11 cellular contexts compared by ENCODE assay signal in genomic region chr21:39345440-39345839, GRCh38. TPM values are rescaled to one million over a fixed set of nuclear protein-coding genes. Genes with fewer than 3 reads are reported as not detected.
A peak's percentile ranks its signal among the peaks of the same experiment; 100 is the strongest.
DNase-seq lines count a peak whose midpoint lies in the region; ATAC-seq, FAIRE-seq and TF ChIP-seq lines count a peak whose summit lies in the region.
"Had no signal": no experiment of that assay in that cellular context is flagged by ENCODE, and none has a peak within 500 bp of the region (broad histone marks: within the 10 kb centered on the region; RNA-seq: fewer than 3 reads in every experiment).

No MANE protein-coding gene starts in this region.

- TF ChIP-seq CTCF in HepG2 (CRISPR knock-in tag; IDR thresholded peaks at IDR 0.05) = no peak
- TF ChIP-seq CTCF in right lobe of liver (IDR thresholded peaks at IDR 0.05) = no peak
- TF ChIP-seq CTCF in keratinocyte (optimal IDR thresholded peaks at IDR 0.05 in 1 of 3, IDR thresholded peaks at IDR 0.05 in 1 of 3, conservative IDR thresholded peaks at IDR 0.05 in 1 of 3; ENCODE audit: extremely low read depth in 1 of 3, insufficient read depth in 2 of 3, low read length in 3 of 3) = no peak

- TF ChIP-seq EP300 in HepG2 (IDR thresholded peaks at IDR 0.05; ENCODE audit: low read depth in 2 of 2, low read length in 2 of 2) (no peak), HepG2 (CRISPR knock-in tag; IDR thresholded peaks at IDR 0.05; ENCODE audit: borderline replicate concordance) (no peak)

- no peaks in the 10 kb centered on the region for H3K9me3 ChIP-seq in HepG2 (ENCODE audit: low read length)
- no peaks in the 10 kb centered on the region for H3K9me3 ChIP-seq in right lobe of liver
- no peaks in the 10 kb centered on the region for H3K9me3 ChIP-seq in keratinocyte (ENCODE audit: control insufficient read depth, low read depth, low read length)
- no peaks in the 10 kb centered on the region for H3K9me3 ChIP-seq in stomach smooth muscle (ENCODE audit: control insufficient read depth in 2 of 2, low read length in 2 of 2)

- H3K9ac ChIP-seq in HepG2 (ENCODE audit: insufficient read depth, low read depth, low read length) (no peak overlapping the region), keratinocyte (ENCODE audit: control insufficient read depth, extremely low read depth, insufficient read depth, low read length) (no peak overlapping the region), stomach smooth muscle (ENCODE audit: low read length in 2 of 2) (peak overlapping the region in 1 of 2 donors; percentile 1)

- no peak for TF ChIP-seq RAD21 in HepG2 (CRISPR knock-in tag; IDR thresholded peaks at IDR 0.05)

- no TSS peak for BruUV-seq in HepG2 (replicated peaks; lab: Mats Ljungman, UMichigan)

- DNase-seq in HepG2 (ENCODE audit: low spot score) = no peak
- no peak for DNase-seq in right lobe of liver
- no peak for DNase-seq in activated CD4-positive, alpha-beta memory T cell treated with anti-CD3 and anti-CD28 coated beads for 36 hours
- no peak for DNase-seq in keratinocyte (ENCODE audit: low read depth, low spot score)
- DNase-seq in activated effector memory CD4-positive, alpha-beta T cell treated with anti-CD3 and anti-CD28 coated beads, Interleukin-2, amount 50 U/mL, for 16 hours = no peak
- DNase-seq: amygdala had no signal

- peaks cover 2 to 36% of the 10 kb centered on the region in 2 experiments; a peak in 4 of 5 replicates for H3K36me3 ChIP-seq in HepG2 (replicated peaks in 1 of 2; ENCODE audit: control insufficient read depth in 1 of 2, insufficient read depth in 2 of 2, low read length in 2 of 2)
- H3K36me3 ChIP-seq in right lobe of liver = peaks cover 0 to 26% (median 13%) of the 10 kb centered on the region in 4 donors
- peaks cover 11 to 31% of the 10 kb centered on the region in 2 experiments for H3K36me3 ChIP-seq in keratinocyte (ENCODE audit: control insufficient read depth in 2 of 2, extremely low read depth in 1 of 2, insufficient read depth in 2 of 2, low read length in 2 of 2)
- peaks cover 10 to 21% of the 10 kb centered on the region in 2 donors for H3K36me3 ChIP-seq in stomach smooth muscle (ENCODE audit: control insufficient read depth in 2 of 2, insufficient read depth in 2 of 2, low read length in 2 of 2)

- H3K9me3 Mint-ChIP-seq in activated CD4-positive, alpha-beta memory T cell treated with anti-CD3 and anti-CD28 coated beads for 36 hours = no peaks in the 10 kb centered on the region

- H3K27ac Mint-ChIP-seq in activated CD4-positive, alpha-beta memory T cell treated with anti-CD3 and anti-CD28 coated beads for 36 hours = peak overlapping the region; percentile 2

- H3K27ac ChIP-seq in HepG2 (ENCODE audit: extremely low read length, insufficient read depth, low read length) (no peak overlapping the region), right lobe of liver (no peak overlapping the region), keratinocyte (ENCODE audit: control insufficient read depth, insufficient read depth, low read length) (no peak overlapping the region), stomach smooth muscle (ENCODE audit: low read length) (no peak overlapping the region)

- peaks cover 32% of the 10 kb centered on the region for H3K4me1 Mint-ChIP-seq in activated CD4-positive, alpha-beta memory T cell treated with anti-CD3 and anti-CD28 coated beads for 36 hours (ENCODE audit: low read depth)

- H3K27me3 ChIP-seq in HepG2 (ENCODE audit: control insufficient read depth in 1 of 2, insufficient read depth in 2 of 2, low read length in 2 of 2) (no peaks in the 10 kb centered on the region; a peak in 1 of 5 replicates), right lobe of liver (no peaks in the 10 kb centered on the region), keratinocyte (ENCODE audit: control insufficient read depth, extremely low read depth, insufficient read depth, low read length) (no peaks in the 10 kb centered on the region), stomach smooth muscle (ENCODE audit: control insufficient read depth in 1 of 2, insufficient read depth in 2 of 2, low read length in 2 of 2) (no peaks in the 10 kb centered on the region)

- peaks cover 41% of the 10 kb centered on the region for H3K79me2 ChIP-seq in HepG2 (ENCODE audit: insufficient read depth, low read length)
- H3K79me2 ChIP-seq in keratinocyte (ENCODE audit: control insufficient read depth, insufficient read depth, low read length) = peaks cover 38% of the 10 kb centered on the region

- TF ChIP-seq POLR2A in HepG2 (IDR thresholded peaks at IDR 0.05; ENCODE audit: insufficient read depth in 1 of 2, low read depth in 2 of 2, low read length in 2 of 2) (0 out of 4 replicates have a peak, but pooled peaks of 1 of the 2 experiments have one; percentile 25), right lobe of liver (IDR thresholded peaks at IDR 0.05) (no peak)

- POLR2A ChIA-PET in HepG2 (lab: Yijun Ruan, JAX) = no interaction called here
- POLR2A ChIA-PET in activated CD4-positive, alpha-beta memory T cell treated with anti-CD3 and anti-CD28 coated beads for 36 hours (lab: Charles Lee) = interaction anchor here (0.6 to 1.0 kb wide), 2 partner anchors 14 to 35 kb away, joined by 3 read pairs; a partner anchor contains a TSS

- H3K9me1 ChIP-seq in keratinocyte (ENCODE audit: control insufficient read depth, extremely low read depth, insufficient read depth, low read length) = no peaks in the 10 kb centered on the region

- FAIRE-seq in HepG2 (lab: Jason Lieb, UNC) (no peak), keratinocyte (lab: Jason Lieb, UNC) (no peak)
- FAIRE-seq: GM12892 had no signal

- H4K20me1 ChIP-seq in HepG2 (ENCODE audit: insufficient read depth, low read length) (peaks cover 11% of the 10 kb centered on the region), keratinocyte (ENCODE audit: control insufficient read depth, extremely low read depth, insufficient read depth, low read length) (peaks cover 8% of the 10 kb centered on the region)

- ATAC-seq in HepG2 (no peak), right lobe of liver (no peak), HG03108 (IDR thresholded peaks at IDR 0.05; ENCODE audit: unreplicated experiment) (no peak), HG02870 (IDR thresholded peaks at IDR 0.05; ENCODE audit: unreplicated experiment) (no peak)
- ATAC-seq: left lobe of liver had no signal

- H2AFZ ChIP-seq in HepG2 (ENCODE audit: low read length) = no peak overlapping the region
- H2AFZ ChIP-seq in keratinocyte (ENCODE audit: control insufficient read depth, low read length) = no peak overlapping the region

- H3K4me3 Mint-ChIP-seq in activated CD4-positive, alpha-beta memory T cell treated with anti-CD3 and anti-CD28 coated beads for 36 hours = no peak overlapping the region

- H3K4me3 ChIP-seq in HepG2 (replicated peaks in 1 of 3; ENCODE audit: insufficient read depth in 1 of 3, low read depth in 2 of 3, low read length in 3 of 3) (no peak overlapping the region), right lobe of liver (no peak overlapping the region), keratinocyte (ENCODE audit: control insufficient read depth in 2 of 3, extremely low read depth in 1 of 3, insufficient read depth in 2 of 3, low read depth in 1 of 3, low read length in 3 of 3) (no peak overlapping the region), stomach smooth muscle (ENCODE audit: low read length in 2 of 2) (peak overlapping the region; percentile 9 to 43)

- peaks cover 52% of the 10 kb centered on the region for H3K36me3 Mint-ChIP-seq in activated CD4-positive, alpha-beta memory T cell treated with anti-CD3 and anti-CD28 coated beads for 36 hours

- in situ Hi-C loops in HepG2 (cut with HindIII; ENCODE audit: extremely low pct_ligation_motif_present, low pct_unique_long_range_greater_than_20kb) = loop anchor here (5.0 to 10.0 kb wide), 2 partner anchors 42 to 99 kb away; partner anchors contain the start of gene LCA5L

- intact Hi-C loops in HepG2 (cut with micrococcal nuclease; ENCODE audit: unreplicated experiment) (no loop called here), right lobe of liver (cut with DNase I) (no loop called here)
- intact Hi-C loops in activated CD4-positive, alpha-beta memory T cell treated with anti-CD3 and anti-CD28 coated beads for 36 hours (cut with micrococcal nuclease) = loop anchor here (10.0 kb wide), 1 partner anchor 1781 kb away; no protein-coding TSS in a partner anchor

- no peaks in the 10 kb centered on the region for H3K27me3 Mint-ChIP-seq in activated CD4-positive, alpha-beta memory T cell treated with anti-CD3 and anti-CD28 coated beads for 36 hours

- dilution Hi-C loops in keratinocyte (cut with MboI; ENCODE audit: extremely low pct_ligation_motif_present, low sequenced_read_pairs) = no loop called here

- H3K4me1 ChIP-seq in HepG2 (ENCODE audit: insufficient read depth, low read length) (peaks cover 32% of the 10 kb centered on the region), right lobe of liver (peaks cover 0 to 8% (median 3%) of the 10 kb centered on the region in 4 donors), keratinocyte (ENCODE audit: control insufficient read depth, extremely low read depth, insufficient read depth, low read length) (peaks cover 24% of the 10 kb centered on the region), stomach smooth muscle (ENCODE audit: control insufficient read depth, insufficient read depth, low read length) (peaks cover 11% of the 10 kb centered on the region)

- H3K4me2 ChIP-seq in HepG2 (ENCODE audit: low read depth, low read length) (peak overlapping the region; percentile 30), keratinocyte (ENCODE audit: control insufficient read depth, extremely low read depth, insufficient read depth, low read depth, low read length) (peak overlapping the region; percentile 27)

- WGBS in HepG2 (ENCODE audit: low lambda C conversion rate) = 94% methylated on average over 6 of the region's 6 CpGs
- WGBS in right lobe of liver (ENCODE audit: insufficient coverage, low coverage, low lambda C conversion rate, missing lambda C conversion rate) = 90% methylated on average over 6 of the region's 6 CpGs

- CTCF ChIA-PET in HepG2 (lab: Yijun Ruan, JAX; ENCODE audit: low intra/inter-chr PET ratio, low total read pairs) = no interaction called here
- CTCF ChIA-PET in activated CD4-positive, alpha-beta memory T cell treated with anti-CD3 and anti-CD28 coated beads for 36 hours (lab: Charles Lee) = interaction anchor here (1.0 kb wide), 1 partner anchor 35 kb away, joined by 3 read pairs; a partner anchor contains a TSS

RNA-seq across cellular contexts. Expression of gene HMGN1, which starts 3.4 kb away (rescaled TPM):
- total RNA-seq in HepG2 (2016; rRNA removed; fragmentation: Illumina TruSeq; extraction: Trizol) = 286 and 355 TPM in 2 replicates
- 200 and 237 TPM in 2 replicates for total RNA-seq in HepG2 (2016; cell fraction: cytosol; rRNA removed; fragmentation: Illumina TruSeq; extraction: Trizol; ENCODE audit: low read depth)
- 276 and 350 TPM in 2 replicates for total RNA-seq in HepG2 (2016; cell fraction: insoluble cytoplasmic fraction; rRNA removed; fragmentation: Illumina TruSeq; extraction: Trizol)
- 380 and 392 TPM in 2 replicates for total RNA-seq in HepG2 (2016; cell fraction: membrane; rRNA removed; fragmentation: Illumina TruSeq; extraction: Trizol)
- total RNA-seq in HepG2 (2016; cell fraction: nucleus; rRNA removed; fragmentation: Illumina TruSeq; extraction: Trizol) = 162 and 177 TPM in 2 replicates
- 69.2 and 104 TPM in 2 replicates for polyA plus RNA-seq in HepG2 (2011; rRNA removed)
- polyA plus RNA-seq in HepG2 (2011; cell fraction: cytosol; rRNA removed) = 42.7 and 59.4 TPM in 2 replicates
- 60.7 and 86.6 TPM in 2 replicates for polyA plus RNA-seq in HepG2 (2011; cell fraction: nucleus; rRNA removed)
- 128 and 194 TPM in 2 replicates for polyA plus RNA-seq in HepG2 (2012)
- 295 and 368 TPM in 2 replicates for polyA plus RNA-seq in HepG2 (2016; cell fraction: cytosol; fragmentation: Illumina TruSeq; extraction: Trizol; ENCODE audit: low read depth)
- 469 and 491 TPM in 2 replicates for polyA plus RNA-seq in HepG2 (2016; cell fraction: insoluble cytoplasmic fraction; fragmentation: Illumina TruSeq; extraction: Trizol; ENCODE audit: low read depth)
- polyA plus RNA-seq in HepG2 (2016; cell fraction: membrane; fragmentation: Illumina TruSeq; extraction: Trizol; ENCODE audit: low read depth) = 426 and 487 TPM in 2 replicates
- polyA plus RNA-seq in HepG2 (2016; cell fraction: nucleus; fragmentation: Illumina TruSeq; extraction: Trizol; ENCODE audit: insufficient read depth, low read depth) = 344 and 363 TPM in 2 replicates
- 17.4 and 49.8 TPM in 2 replicates for polyA minus RNA-seq in HepG2 (2011; rRNA and poly(A)+ RNA removed; ENCODE audit: low replicate concordance)
- polyA minus RNA-seq in HepG2 (2011; cell fraction: cytosol; rRNA and poly(A)+ RNA removed) = 42.5 and 49.1 TPM in 2 replicates
- polyA minus RNA-seq in HepG2 (2011; cell fraction: nucleus; rRNA and poly(A)+ RNA removed) = 49.1 and 49.8 TPM in 2 replicates
- 10 to 100 TPM; 34.6 to 71.6 (median 63.9) TPM for total RNA-seq in right lobe of liver
- total RNA-seq in activated CD4-positive, alpha-beta memory T cell treated with anti-CD3 and anti-CD28 coated beads for 36 hours = 100 to 1,000 TPM; 441 to 449 TPM
- 110 to 245 TPM (median 142 TPM) in 3 replicates for polyA plus RNA-seq in keratinocyte
- 89.4 TPM for polyA plus RNA-seq in keratinocyte (2011; ENCODE audit: low read depth)
- 146 and 208 TPM in 2 replicates for polyA plus RNA-seq in keratinocyte (2011; cell fraction: cytosol; rRNA removed)
- polyA plus RNA-seq in keratinocyte (2011; cell fraction: nucleus; rRNA removed) = 80.9 and 133 TPM in 2 replicates
- 167 and 266 TPM in 2 replicates for polyA plus RNA-seq in keratinocyte (2012; ENCODE audit: low replicate concordance)
- polyA minus RNA-seq in keratinocyte = 13.2 to 72.1 TPM (median 20.4 TPM) in 3 replicates
- 154 TPM for polyA minus RNA-seq in keratinocyte (2011; cell fraction: cytosol; rRNA and poly(A)+ RNA removed)
- polyA minus RNA-seq in keratinocyte (2011; cell fraction: nucleus; rRNA and poly(A)+ RNA removed) = 16.4 and 24.3 TPM in 2 replicates

RNA-seq across cellular contexts. Expression of gene BRWD1, which starts 32.0 kb away (rescaled TPM):
- total RNA-seq in HepG2 (2016; rRNA removed; fragmentation: Illumina TruSeq; extraction: Trizol) (28.0 and 28.7 TPM in 2 replicates), right lobe of liver (10 to 100 TPM; 18.6 to 26.7 (median 21.9) TPM)
- 30.7 and 33.0 TPM in 2 replicates for total RNA-seq in HepG2 (2016; cell fraction: cytosol; rRNA removed; fragmentation: Illumina TruSeq; extraction: Trizol; ENCODE audit: low read depth)
- 28.3 TPM in 2 replicates for total RNA-seq in HepG2 (2016; cell fraction: insoluble cytoplasmic fraction; rRNA removed; fragmentation: Illumina TruSeq; extraction: Trizol)
- 24.7 and 28.2 TPM in 2 replicates for total RNA-seq in HepG2 (2016; cell fraction: membrane; rRNA removed; fragmentation: Illumina TruSeq; extraction: Trizol)
- 61.1 and 61.3 TPM in 2 replicates for total RNA-seq in HepG2 (2016; cell fraction: nucleus; rRNA removed; fragmentation: Illumina TruSeq; extraction: Trizol)
- polyA plus RNA-seq in HepG2 (2011; rRNA removed) (11.4 and 13.9 TPM in 2 replicates), keratinocyte (8.2 to 15.1 TPM (median 11.3 TPM) in 3 replicates)
- 5.1 and 8.1 TPM in 2 replicates for polyA plus RNA-seq in HepG2 (2011; cell fraction: cytosol; rRNA removed)
- polyA plus RNA-seq in HepG2 (2011; cell fraction: nucleus; rRNA removed) = 14.0 and 19.1 TPM in 2 replicates
- 13.5 and 18.9 TPM in 2 replicates for polyA plus RNA-seq in HepG2 (2012)
- polyA plus RNA-seq in HepG2 (2016; cell fraction: cytosol; fragmentation: Illumina TruSeq; extraction: Trizol; ENCODE audit: low read depth) = 3.9 and 4.4 TPM in 2 replicates
- polyA plus RNA-seq in HepG2 (2016; cell fraction: insoluble cytoplasmic fraction; fragmentation: Illumina TruSeq; extraction: Trizol; ENCODE audit: low read depth) = 12.7 and 14.4 TPM in 2 replicates
- polyA plus RNA-seq in HepG2 (2016; cell fraction: membrane; fragmentation: Illumina TruSeq; extraction: Trizol; ENCODE audit: low read depth) = 8.7 TPM in 2 replicates
- 27.5 and 27.9 TPM in 2 replicates for polyA plus RNA-seq in HepG2 (2016; cell fraction: nucleus; fragmentation: Illumina TruSeq; extraction: Trizol; ENCODE audit: insufficient read depth, low read depth)
- polyA minus RNA-seq in HepG2 (2011; rRNA and poly(A)+ RNA removed; ENCODE audit: low replicate concordance) = 24.1 and 32.5 TPM in 2 replicates
- polyA minus RNA-seq in HepG2 (2011; cell fraction: cytosol; rRNA and poly(A)+ RNA removed) = 26.4 and 29.3 TPM in 2 replicates
- polyA minus RNA-seq in HepG2 (2011; cell fraction: nucleus; rRNA and poly(A)+ RNA removed) = 204 and 216 TPM in 2 replicates
- total RNA-seq in activated CD4-positive, alpha-beta memory T cell treated with anti-CD3 and anti-CD28 coated beads for 36 hours = 10 to 100 TPM; 28.7 to 29.4 TPM
- 30.8 TPM for polyA plus RNA-seq in keratinocyte (2011; ENCODE audit: low read depth)
- 6.8 and 11.0 TPM in 2 replicates for polyA plus RNA-seq in keratinocyte (2011; cell fraction: cytosol; rRNA removed)
- polyA plus RNA-seq in keratinocyte (2011; cell fraction: nucleus; rRNA removed) = 13.7 and 23.3 TPM in 2 replicates
- 8.3 and 20.5 TPM in 2 replicates for polyA plus RNA-seq in keratinocyte (2012; ENCODE audit: low replicate concordance)
- 14.8 to 87.2 TPM (median 38.5 TPM) in 3 replicates for polyA minus RNA-seq in keratinocyte
- 15.9 TPM for polyA minus RNA-seq in keratinocyte (2011; cell fraction: cytosol; rRNA and poly(A)+ RNA removed)
- polyA minus RNA-seq in keratinocyte (2011; cell fraction: nucleus; rRNA and poly(A)+ RNA removed) = 49.0 and 84.9 TPM in 2 replicates

Comparison
In these comparisons a context has a peak if more than half of its experiments do, and no peak if none do; other contexts are left out.
1. H3K4me3 ChIP-seq: peak in stomach smooth muscle (2 of 2); none in HepG2 (0 of 3), right lobe of liver (0 of 3) and keratinocyte (0 of 3).